Comparison of ENCODE assay signal across 1 cellular context in the genomic region with DNA sequence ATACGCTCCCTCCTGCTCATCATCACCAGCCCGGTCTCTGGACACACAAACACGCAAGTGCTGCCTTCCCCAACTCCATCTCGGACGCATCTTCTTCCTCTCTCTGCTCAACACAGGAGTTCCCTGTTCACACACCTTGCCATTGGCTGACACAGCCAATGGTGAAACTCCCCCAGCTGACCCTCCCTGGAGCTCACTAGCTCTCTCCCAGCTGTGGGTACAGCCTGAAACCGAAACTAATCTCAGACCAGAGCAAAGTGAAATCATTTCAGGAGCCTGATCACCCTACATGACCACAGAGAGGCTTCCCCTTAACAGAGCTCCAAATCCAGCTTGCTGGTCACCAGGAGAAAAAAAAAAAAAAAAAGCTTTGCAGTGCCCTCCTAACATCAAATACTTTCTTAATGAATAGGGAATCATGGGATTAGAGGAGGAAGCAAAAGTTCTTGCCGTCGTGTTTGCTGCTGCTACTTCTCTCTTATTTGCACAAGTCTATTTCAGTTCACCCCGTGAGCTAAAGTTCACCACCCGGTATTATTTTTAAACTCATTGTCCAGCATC.
TF ChIP-seq lines count a peak whose summit lies in the region.

No MANE protein-coding gene starts in this region.

TF ChIP-seq in HCT116, 20 proteins besides CTCF, POLR2A, EP300 and RAD21 (continued from another document):
- TF ChIP-seq, protein P1, sequence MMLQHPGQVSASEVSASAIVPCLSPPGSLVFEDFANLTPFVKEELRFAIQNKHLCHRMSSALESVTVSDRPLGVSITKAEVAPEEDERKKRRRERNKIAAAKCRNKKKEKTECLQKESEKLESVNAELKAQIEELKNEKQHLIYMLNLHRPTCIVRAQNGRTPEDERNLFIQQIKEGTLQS (IDR thresholded peaks at IDR 0.05) = no peak
- TF ChIP-seq SIN3A (IDR thresholded peaks at IDR 0.05; ENCODE audit: low read depth) (no peak), EZH2 (IDR thresholded peaks at IDR 0.05) (no peak), SP1 (IDR thresholded peaks at IDR 0.05; ENCODE audit: low read depth) (no peak), ZNF274 (IDR thresholded peaks at IDR 0.05; ENCODE audit: low read depth, low read length) (no peak), CEBPB (IDR thresholded peaks at IDR 0.05; ENCODE audit: low read depth) (no peak), EZH2phosphoT487 (IDR thresholded peaks at IDR 0.05; ENCODE audit: borderline replicate concordance) (no peak), FOSL1 (IDR thresholded peaks at IDR 0.05; ENCODE audit: low read depth) (no peak), EGR1 (IDR thresholded peaks at IDR 0.05; ENCODE audit: low read depth) (no peak), TCF7L2 (IDR thresholded peaks at IDR 0.05; ENCODE audit: borderline replicate concordance, extremely low read depth, insufficient read depth, insufficient read length) (no peak)
- TF ChIP-seq, protein P2, sequence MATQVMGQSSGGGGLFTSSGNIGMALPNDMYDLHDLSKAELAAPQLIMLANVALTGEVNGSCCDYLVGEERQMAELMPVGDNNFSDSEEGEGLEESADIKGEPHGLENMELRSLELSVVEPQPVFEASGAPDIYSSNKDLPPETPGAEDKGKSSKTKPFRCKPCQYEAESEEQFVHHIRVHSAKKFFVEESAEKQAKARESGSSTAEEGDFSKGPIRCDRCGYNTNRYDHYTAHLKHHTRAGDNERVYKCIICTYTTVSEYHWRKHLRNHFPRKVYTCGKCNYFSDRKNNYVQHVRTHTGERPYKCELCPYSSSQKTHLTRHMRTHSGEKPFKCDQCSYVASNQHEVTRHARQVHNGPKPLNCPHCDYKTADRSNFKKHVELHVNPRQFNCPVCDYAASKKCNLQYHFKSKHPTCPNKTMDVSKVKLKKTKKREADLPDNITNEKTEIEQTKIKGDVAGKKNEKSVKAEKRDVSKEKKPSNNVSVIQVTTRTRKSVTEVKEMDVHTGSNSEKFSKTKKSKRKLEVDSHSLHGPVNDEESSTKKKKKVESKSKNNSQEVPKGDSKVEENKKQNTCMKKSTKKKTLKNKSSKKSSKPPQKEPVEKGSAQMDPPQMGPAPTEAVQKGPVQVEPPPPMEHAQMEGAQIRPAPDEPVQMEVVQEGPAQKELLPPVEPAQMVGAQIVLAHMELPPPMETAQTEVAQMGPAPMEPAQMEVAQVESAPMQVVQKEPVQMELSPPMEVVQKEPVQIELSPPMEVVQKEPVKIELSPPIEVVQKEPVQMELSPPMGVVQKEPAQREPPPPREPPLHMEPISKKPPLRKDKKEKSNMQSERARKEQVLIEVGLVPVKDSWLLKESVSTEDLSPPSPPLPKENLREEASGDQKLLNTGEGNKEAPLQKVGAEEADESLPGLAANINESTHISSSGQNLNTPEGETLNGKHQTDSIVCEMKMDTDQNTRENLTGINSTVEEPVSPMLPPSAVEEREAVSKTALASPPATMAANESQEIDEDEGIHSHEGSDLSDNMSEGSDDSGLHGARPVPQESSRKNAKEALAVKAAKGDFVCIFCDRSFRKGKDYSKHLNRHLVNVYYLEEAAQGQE (IDR thresholded peaks at IDR 0.05; ENCODE audit: low read depth) = no peak
